35 cellular contexts compared by ENCODE assay signal in genomic region chr13:22506286-22506685, GRCh38.
DNase-seq lines count a peak whose midpoint lies in the region; ATAC-seq, FAIRE-seq and TF ChIP-seq lines count a peak whose summit lies in the region.
"Had no signal": no experiment of that assay in that cellular context is flagged by ENCODE, and none has a peak within 500 bp of the region (broad histone marks: within the 10 kb centered on the region; RNA-seq: fewer than 3 reads in every experiment).

No MANE protein-coding gene starts in this region.

- no peak for TF ChIP-seq CTCF in astrocyte (IDR thresholded peaks at IDR 0.05; ENCODE audit: insufficient read depth, low read depth, low read length)
- TF ChIP-seq CTCF in fibroblast of lung (conservative IDR thresholded peaks at IDR 0.05 in 1 of 2, IDR thresholded peaks at IDR 0.05 in 1 of 2; ENCODE audit: low read depth in 1 of 2, low read length in 2 of 2) = peak in 1 of 2 donors; percentile 17
- TF ChIP-seq CTCF in neural crest cell (conservative IDR thresholded peaks at IDR 0.05) = no peak
- TF ChIP-seq CTCF in type B pancreatic cell (conservative IDR thresholded peaks at IDR 0.05) = no peak
- no peak for TF ChIP-seq CTCF in activated CD8-positive, alpha-beta T cell treated with anti-CD3 and anti-CD28 coated beads for 36 hours (IDR thresholded peaks at IDR 0.05)

- no peak overlapping the region for H3K4me3 ChIP-seq in astrocyte (ENCODE audit: insufficient read depth, low read depth, low read length)
- peak overlapping the region in 2 of 4 experiments; percentile 10 to 18 for H3K4me3 ChIP-seq in fibroblast of lung (replicated peaks in 1 of 4; ENCODE audit: control extremely low read depth in 1 of 4, insufficient read depth in 1 of 4, low read depth in 3 of 4, low read length in 4 of 4)
- no peak overlapping the region for H3K4me3 ChIP-seq in GM23248
- H3K4me3 ChIP-seq: BLaER1 treated with 17β-estradiol and CSF1 and Interleukin-3, amounts not matched to agents 10 nM and 100 nM; colonic mucosa; Peyer's patch; testis had no signal

- no peaks in the 10 kb centered on the region for H3K36me3 ChIP-seq in astrocyte (ENCODE audit: insufficient read depth, low read length)
- H3K36me3 ChIP-seq in fibroblast of lung (ENCODE audit: control insufficient read depth, insufficient read depth, low read length) = no peaks in the 10 kb centered on the region
- no peaks in the 10 kb centered on the region for H3K36me3 ChIP-seq in GM23248 (ENCODE audit: low read depth)
- H3K36me3 ChIP-seq: colonic mucosa, Peyer's patch, sigmoid colon had no signal

- H3K9me2 ChIP-seq in GM23248 (ENCODE audit: insufficient read depth) = no peaks in the 10 kb centered on the region

- DNase-seq in astrocyte (ENCODE audit: low read depth) (no peak), fibroblast of lung (ENCODE audit: low read depth in 2 of 2) (peak in 1 of 2 donors; percentile 19), neural crest cell (ENCODE audit: low read depth, low spot score) (no peak), type B pancreatic cell (ENCODE audit: extremely low spot score, unreplicated experiment) (no peak), GM23248 (no peak)
- no peak for DNase-seq in stimulated activated effector memory CD8-positive, alpha-beta T cell treated with anti-CD3 and anti-CD28 coated beads, Interleukin-12 subunit alpha, Interleukin-12 subunit beta, amount 100 ng/mL, for 72 hours (ENCODE audit: low spot score in 2 of 2)
- DNase-seq in activated CD8-positive, alpha-beta T cell treated with anti-CD3 and anti-CD28 coated beads for 36 hours = no peak
- DNase-seq: ACHN; activated CD4-positive, alpha-beta T cell treated with anti-CD3 and anti-CD28 coated beads, Interleukin-2, amount 10 ng/mL, durations not matched to agents 24 days and 14 days; activated naive CD4-positive, alpha-beta T cell; activated T-cell treated with anti-CD3 and anti-CD28 coated beads, Interleukin-2, amount 50 U/mL, for 48 hours; colonic mucosa; COR-L47; effector memory CD8-positive, alpha-beta T cell; H7; hypothalamus; immature natural killer cell; left ventricle myocardium superior; natural killer cell; NCI-H1092 treated with DMSO at 0.1 percent for 48 hours; NCI-H187 treated with DMSO at 0.1 percent for 48 hours; NCI-H2171 treated with DMSO at 0.1 percent for 48 hours; NCI-H526; Peyer's patch; sigmoid colon; stimulated activated naive CD4-positive, alpha-beta T cell; SW 1271; T1000 had no signal

- H3K4me2 ChIP-seq in astrocyte (ENCODE audit: low read length) (peak overlapping the region; percentile 31), fibroblast of lung (ENCODE audit: extremely low read depth, insufficient read depth, low read length) (peak overlapping the region; percentile 25), GM23248 (ENCODE audit: unreplicated experiment) (no peak overlapping the region)
- H3K4me2 ChIP-seq: BLaER1 treated with 17β-estradiol and CSF1 and Interleukin-3, amounts not matched to agents 10 nM and 100 nM had no signal

- in situ Hi-C loops in GM23248 (cut with MboI) = no loop called here

- CTCF ChIA-PET in activated CD8-positive, alpha-beta T cell treated with anti-CD3 and anti-CD28 coated beads for 36 hours (lab: Charles Lee) = interaction anchor here (0.6 to 0.7 kb wide), 2 partner anchors 10 to 250 kb away, joined by 3 read pairs; no protein-coding TSS in a partner anchor

- H3K36me3 Mint-ChIP-seq in astrocyte (ENCODE audit: low read depth, unreplicated experiment) = no peaks in the 10 kb centered on the region
- peaks cover 5% of the 10 kb centered on the region for H3K36me3 Mint-ChIP-seq in neural crest cell (ENCODE audit: low read depth)
- H3K36me3 Mint-ChIP-seq in type B pancreatic cell = peaks cover 4% of the 10 kb centered on the region
- H3K36me3 Mint-ChIP-seq in stimulated activated effector memory CD8-positive, alpha-beta T cell treated with anti-CD3 and anti-CD28 coated beads, Interleukin-12 subunit alpha, Interleukin-12 subunit beta, amount 100 ng/mL, for 72 hours = no peaks in the 10 kb centered on the region
- H3K36me3 Mint-ChIP-seq in activated CD8-positive, alpha-beta T cell treated with anti-CD3 and anti-CD28 coated beads for 36 hours (ENCODE audit: low read depth) = no peaks in the 10 kb centered on the region
- H3K36me3 Mint-ChIP-seq: IgD-negative memory B cell, natural killer cell had no signal

- H3K27ac ChIP-seq in astrocyte (ENCODE audit: low read depth, low read length) = no peak overlapping the region
- no peak overlapping the region for H3K27ac ChIP-seq in fibroblast of lung (ENCODE audit: insufficient read depth, low read length)
- no peak overlapping the region for H3K27ac ChIP-seq in GM23248
- H3K27ac ChIP-seq: BLaER1 treated with 17β-estradiol and CSF1 and Interleukin-3, amounts not matched to agents 10 nM and 100 nM; colonic mucosa; Peyer's patch; testis had no signal

- H4K20me1 ChIP-seq in astrocyte (ENCODE audit: insufficient read depth, low read length) = no peaks in the 10 kb centered on the region
- H4K20me1 ChIP-seq in fibroblast of lung (ENCODE audit: control insufficient read depth, extremely low read depth, insufficient read depth, low read length) = no peaks in the 10 kb centered on the region
- no peaks in the 10 kb centered on the region for H4K20me1 ChIP-seq in GM23248 (ENCODE audit: insufficient read depth)
- H4K20me1 ChIP-seq: BLaER1 treated with 17β-estradiol and CSF1 and Interleukin-3, amounts not matched to agents 10 nM and 100 nM had no signal

- H3K4me1 ChIP-seq in astrocyte (ENCODE audit: insufficient read depth, low read length) = peaks cover 9% of the 10 kb centered on the region
- no peaks in the 10 kb centered on the region for H3K4me1 ChIP-seq in fibroblast of lung (ENCODE audit: control insufficient read depth, extremely low read depth, insufficient read depth, low read length)
- H3K4me1 ChIP-seq in GM23248 (ENCODE audit: insufficient read depth) = no peaks in the 10 kb centered on the region
- H3K4me1 ChIP-seq: colonic mucosa, Peyer's patch had no signal

- H3K27me3 ChIP-seq in astrocyte (ENCODE audit: insufficient read depth, low read length) (no peaks in the 10 kb centered on the region), fibroblast of lung (ENCODE audit: control insufficient read depth, insufficient read depth, low read length) (no peaks in the 10 kb centered on the region), GM23248 (replicated peaks; ENCODE audit: insufficient read depth) (no peaks in the 10 kb centered on the region)
- H3K27me3 ChIP-seq: BLaER1 treated with 17β-estradiol and CSF1 and Interleukin-3, amounts not matched to agents 10 nM and 100 nM; colonic mucosa; Peyer's patch; sigmoid colon; testis had no signal

- H3K4me3 Mint-ChIP-seq in astrocyte (ENCODE audit: unreplicated experiment) = no peak overlapping the region
- peak overlapping the region; percentile 1 for H3K4me3 Mint-ChIP-seq in neural crest cell
- H3K4me3 Mint-ChIP-seq in type B pancreatic cell = peak overlapping the region; percentile 56
- no peak overlapping the region for H3K4me3 Mint-ChIP-seq in stimulated activated effector memory CD8-positive, alpha-beta T cell treated with anti-CD3 and anti-CD28 coated beads, Interleukin-12 subunit alpha, Interleukin-12 subunit beta, amount 100 ng/mL, for 72 hours
- no peak overlapping the region for H3K4me3 Mint-ChIP-seq in activated CD8-positive, alpha-beta T cell treated with anti-CD3 and anti-CD28 coated beads for 36 hours
- H3K4me3 Mint-ChIP-seq: activated CD4-positive, alpha-beta T cell treated with anti-CD3 and anti-CD28 coated beads, Interleukin-2, amount 10 ng/mL, durations not matched to agents 24 days and 14 days; effector memory CD8-positive, alpha-beta T cell; IgD-negative memory B cell; immature natural killer cell; natural killer cell had no signal

- POLR2A ChIA-PET in activated CD8-positive, alpha-beta T cell treated with anti-CD3 and anti-CD28 coated beads for 36 hours (lab: Charles Lee) = no interaction called here

- no peaks in the 10 kb centered on the region for H3K9me3 Mint-ChIP-seq in astrocyte (ENCODE audit: unreplicated experiment)
- peaks cover 5% of the 10 kb centered on the region for H3K9me3 Mint-ChIP-seq in neural crest cell
- peaks cover 18% of the 10 kb centered on the region for H3K9me3 Mint-ChIP-seq in type B pancreatic cell
- peaks cover 5% of the 10 kb centered on the region for H3K9me3 Mint-ChIP-seq in stimulated activated effector memory CD8-positive, alpha-beta T cell treated with anti-CD3 and anti-CD28 coated beads, Interleukin-12 subunit alpha, Interleukin-12 subunit beta, amount 100 ng/mL, for 72 hours
- peaks cover 5% of the 10 kb centered on the region for H3K9me3 Mint-ChIP-seq in activated CD8-positive, alpha-beta T cell treated with anti-CD3 and anti-CD28 coated beads for 36 hours
- H3K9me3 Mint-ChIP-seq: activated CD4-positive, alpha-beta T cell treated with anti-CD3 and anti-CD28 coated beads, Interleukin-2, amount 10 ng/mL, durations not matched to agents 24 days and 14 days had no signal

- no peaks in the 10 kb centered on the region for H3K9me3 ChIP-seq in astrocyte (ENCODE audit: insufficient read depth, low read depth, low read length)
- H3K9me3 ChIP-seq in fibroblast of lung (ENCODE audit: control insufficient read depth, insufficient read depth, low read depth, low read length) = no peaks in the 10 kb centered on the region
- H3K9me3 ChIP-seq in GM23248 (ENCODE audit: low read depth) = no peaks in the 10 kb centered on the region
- H3K9me3 ChIP-seq: colonic mucosa, Peyer's patch, testis had no signal

- no peak for FAIRE-seq in astrocyte (lab: Jason Lieb, UNC)
- FAIRE-seq: bronchial epithelial cell, frontal cortex, G401.6 had no signal

- H3K27ac Mint-ChIP-seq in astrocyte (ENCODE audit: unreplicated experiment) = peak overlapping the region; percentile 48
- H3K27ac Mint-ChIP-seq in neural crest cell (ENCODE audit: unreplicated experiment) = no peak overlapping the region
- no peak overlapping the region for H3K27ac Mint-ChIP-seq in type B pancreatic cell
- no peak overlapping the region for H3K27ac Mint-ChIP-seq in stimulated activated effector memory CD8-positive, alpha-beta T cell treated with anti-CD3 and anti-CD28 coated beads, Interleukin-12 subunit alpha, Interleukin-12 subunit beta, amount 100 ng/mL, for 72 hours
- no peak overlapping the region for H3K27ac Mint-ChIP-seq in activated CD8-positive, alpha-beta T cell treated with anti-CD3 and anti-CD28 coated beads for 36 hours
- H3K27ac Mint-ChIP-seq: activated CD4-positive, alpha-beta T cell treated with anti-CD3 and anti-CD28 coated beads, Interleukin-2, amount 10 ng/mL, durations not matched to agents 24 days and 14 days; effector memory CD8-positive, alpha-beta T cell; IgD-negative memory B cell; immature natural killer cell; natural killer cell had no signal

- no peaks in the 10 kb centered on the region for H3K79me2 ChIP-seq in astrocyte (ENCODE audit: insufficient read depth, low read length)
- H3K79me2 ChIP-seq in fibroblast of lung (ENCODE audit: control insufficient read depth, insufficient read depth, low read length) = no peaks in the 10 kb centered on the region
- no peaks in the 10 kb centered on the region for H3K79me2 ChIP-seq in GM23248 (ENCODE audit: insufficient read depth)

- H3K4me1 Mint-ChIP-seq in astrocyte (ENCODE audit: low read depth, unreplicated experiment) (peaks cover 13% of the 10 kb centered on the region), neural crest cell (peaks cover 8% of the 10 kb centered on the region), type B pancreatic cell (ENCODE audit: unreplicated experiment) (peaks cover 19% of the 10 kb centered on the region)
- H3K4me1 Mint-ChIP-seq in stimulated activated effector memory CD8-positive, alpha-beta T cell treated with anti-CD3 and anti-CD28 coated beads, Interleukin-12 subunit alpha, Interleukin-12 subunit beta, amount 100 ng/mL, for 72 hours = no peaks in the 10 kb centered on the region
- H3K4me1 Mint-ChIP-seq in activated CD8-positive, alpha-beta T cell treated with anti-CD3 and anti-CD28 coated beads for 36 hours (ENCODE audit: low read depth) = no peaks in the 10 kb centered on the region
- H3K4me1 Mint-ChIP-seq: activated CD4-positive, alpha-beta T cell treated with anti-CD3 and anti-CD28 coated beads, Interleukin-2, amount 10 ng/mL, durations not matched to agents 24 days and 14 days; IgD-negative memory B cell; immature natural killer cell; natural killer cell had no signal

- 41 to 45% methylated on average over 6 of the region's 6 CpGs for WGBS in GM23248 (ENCODE audit: low coverage in 1 of 2, low lambda C conversion rate in 2 of 2, missing lambda C conversion rate in 2 of 2), 2 experiments

- H3K9ac ChIP-seq in astrocyte (ENCODE audit: low read length) = no peak overlapping the region
- no peak overlapping the region for H3K9ac ChIP-seq in fibroblast of lung (ENCODE audit: insufficient read depth, low read length)
- H3K9ac ChIP-seq in GM23248 = no peak overlapping the region
- H3K9ac ChIP-seq: BLaER1 treated with 17β-estradiol and CSF1 and Interleukin-3, amounts not matched to agents 10 nM and 100 nM had no signal

- H3F3A ChIP-seq in GM23248 (ENCODE audit: insufficient read depth) = no peaks in the 10 kb centered on the region

- H2AFZ ChIP-seq in astrocyte (ENCODE audit: low read depth, low read length) (no peak overlapping the region), fibroblast of lung (ENCODE audit: low read length) (peak overlapping the region; percentile 46), GM23248 (no peak overlapping the region)

- no peak for ATAC-seq in stimulated activated effector memory CD8-positive, alpha-beta T cell treated with anti-CD3 and anti-CD28 coated beads, Interleukin-12 subunit alpha, Interleukin-12 subunit beta, amount 100 ng/mL, for 72 hours
- no peak for ATAC-seq in activated CD8-positive, alpha-beta T cell treated with anti-CD3 and anti-CD28 coated beads for 36 hours
- ATAC-seq: effector memory CD8-positive, alpha-beta T cell; esophagus mucosa; left ventricle myocardium superior; natural killer cell had no signal

- H3K27me3 Mint-ChIP-seq in astrocyte (ENCODE audit: low read depth, unreplicated experiment) (no peaks in the 10 kb centered on the region), neural crest cell (ENCODE audit: low read depth) (peaks cover 28% of the 10 kb centered on the region), type B pancreatic cell (no peaks in the 10 kb centered on the region)
- no peaks in the 10 kb centered on the region for H3K27me3 Mint-ChIP-seq in activated CD8-positive, alpha-beta T cell treated with anti-CD3 and anti-CD28 coated beads for 36 hours
- H3K27me3 Mint-ChIP-seq: activated CD4-positive, alpha-beta T cell treated with anti-CD3 and anti-CD28 coated beads, Interleukin-2, amount 10 ng/mL, durations not matched to agents 24 days and 14 days; effector memory CD8-positive, alpha-beta T cell; IgD-negative memory B cell had no signal

- intact Hi-C loops in activated CD8-positive, alpha-beta T cell treated with anti-CD3 and anti-CD28 coated beads for 36 hours (cut with micrococcal nuclease) = no loop called here

Comparison
In these comparisons a context has a peak if more than half of its experiments do, and no peak if none do; other contexts are left out.
1. H3K4me3 Mint-ChIP-seq: peak in neural crest cell (single experiment) and type B pancreatic cell (single experiment); none in astrocyte (single experiment), stimulated activated effector memory CD8-positive, alpha-beta T cell treated with anti-CD3 and anti-CD28 coated beads, Interleukin-12 subunit alpha, Interleukin-12 subunit beta, amount 100 ng/mL, for 72 hours (single experiment) and activated CD8-positive, alpha-beta T cell treated with anti-CD3 and anti-CD28 coated beads for 36 hours (single experiment).